Comparison of ENCODE assay signal across 17 cellular contexts in genomic region chr1:109846846-109847245, GRCh38.
DNase-seq lines count a peak whose midpoint lies in the region; ATAC-seq, FAIRE-seq and TF ChIP-seq lines count a peak whose summit lies in the region.
"Had no signal": no experiment of that assay in that cellular context is flagged by ENCODE, and none has a peak within 500 bp of the region (broad histone marks: within the 10 kb centered on the region; RNA-seq: fewer than 3 reads in every experiment).

No MANE protein-coding gene starts in this region.

- TF ChIP-seq RAD21 in K562 (CRISPR knock-in tag; conservative IDR thresholded peaks at IDR 0.05 in 1 of 2, IDR thresholded peaks at IDR 0.05 in 1 of 2): no peak

- no peak for TF ChIP-seq EP300 in K562 (IDR thresholded peaks at IDR 0.05; ENCODE audit: low read length)

- no peak overlapping the region for H3K4me3 ChIP-seq in K562
- no peak overlapping the region for H3K4me3 ChIP-seq in thyroid gland (replicated peaks in 1 of 3)
- H3K4me3 ChIP-seq: GM23248 had no signal

- H3K27me3 ChIP-seq in K562 (ENCODE audit: control insufficient read depth in 2 of 2, insufficient read depth in 2 of 2, low read length in 2 of 2) (no peaks in the 10 kb centered on the region), thyroid gland (no peaks in the 10 kb centered on the region)

- CTCF ChIA-PET in K562 (lab: Yijun Ruan, JAX; ENCODE audit: low intra/inter-chr PET ratio): no interaction called here

- TF ChIP-seq POLR2A in K562 (conservative IDR thresholded peaks at IDR 0.05) (no peak), thyroid gland (IDR thresholded peaks at IDR 0.05) (no peak)

- no peak for FAIRE-seq in K562 (lab: Jason Lieb, UNC)
- FAIRE-seq: G401.6, GM12892, GM19239, H1 had no signal

- DNase-seq in K562 (ENCODE audit: extremely low read depth in 1 of 4, low spot score in 3 of 4) (no peak), nephron progenitor cell (no peak), thyroid gland (no peak), SW480 (ENCODE audit: low spot score) (no peak), nucleus accumbens (lab: John Stamatoyannopoulos, UW) (no peak)
- DNase-seq: CD4-positive, alpha-beta memory T cell; COR-L47; DMS153; DND-41; GM23248; H7; HCEC 1CT had no signal

- peaks cover 4% of the 10 kb centered on the region for H3K36me3 Mint-ChIP-seq in nephron progenitor cell (ENCODE audit: low read depth)
- H3K36me3 Mint-ChIP-seq: CD4-positive, alpha-beta memory T cell had no signal

- peaks cover 3 to 9% of the 10 kb centered on the region in 2 experiments; a peak in 3 of 5 replicates for H3K4me1 ChIP-seq in K562 (replicated peaks in 1 of 2; ENCODE audit: control insufficient read depth in 2 of 2, insufficient read depth in 2 of 2, low read length in 2 of 2)
- peaks cover 21 to 26% of the 10 kb centered on the region in 2 donors for H3K4me1 ChIP-seq in thyroid gland

- no peak for ATAC-seq in K562
- no peak for ATAC-seq in HG03521 (IDR thresholded peaks at IDR 0.05; ENCODE audit: unreplicated experiment)

- no peak overlapping the region for H2AFZ ChIP-seq in K562 (ENCODE audit: low read depth, low read length)
- H2AFZ ChIP-seq: GM23248 had no signal

- H3K9me3 ChIP-seq in K562 (replicated peaks; ENCODE audit: control insufficient read depth, insufficient read depth, low read depth, low read length): no peaks in the 10 kb centered on the region
- H3K9me3 ChIP-seq in thyroid gland: no peaks in the 10 kb centered on the region

- peak overlapping the region; percentile 40 for H3K27ac Mint-ChIP-seq in nephron progenitor cell

- no peaks in the 10 kb centered on the region for H3K79me2 ChIP-seq in K562 (ENCODE audit: control insufficient read depth, insufficient read depth, low read length)

- H4K20me1 ChIP-seq in K562 (replicated peaks; ENCODE audit: control insufficient read depth, insufficient read depth, low read length): no peaks in the 10 kb centered on the region

- intact Hi-C loops in K562 (cut with micrococcal nuclease): no loop called here
- intact Hi-C loops in thyroid gland (cut with DNase I): no loop called here

- in situ Hi-C loops in K562 (cut with MboI): no loop called here

- H3K9me3 Mint-ChIP-seq in nephron progenitor cell: peaks cover 5% of the 10 kb centered on the region

- H3K9me1 ChIP-seq in K562 (ENCODE audit: control insufficient read depth, insufficient read depth, low read length): no peaks in the 10 kb centered on the region

- H3K4me3 Mint-ChIP-seq in nephron progenitor cell: no peak overlapping the region
- H3K4me3 Mint-ChIP-seq: CD4-positive, alpha-beta memory T cell had no signal

- peaks cover 10% of the 10 kb centered on the region for H3K27me3 Mint-ChIP-seq in nephron progenitor cell (ENCODE audit: low read depth, poor library complexity)
- H3K27me3 Mint-ChIP-seq: CD4-positive, alpha-beta memory T cell had no signal

- H3K9ac ChIP-seq in K562 (ENCODE audit: insufficient read depth in 1 of 2, low read depth in 2 of 2, low read length in 2 of 2): no peak overlapping the region
- H3K9ac ChIP-seq: GM23248 had no signal

- POLR2A ChIA-PET in K562 (lab: Yijun Ruan, JAX): interaction anchor here (0.6 to 1.7 kb wide), 2 partner anchors 11 to 73 kb away, joined by 5 read pairs; no protein-coding TSS in a partner anchor

- TF ChIP-seq CTCF in K562 (IDR thresholded peaks at IDR 0.05 in 2 of 3, conservative IDR thresholded peaks at IDR 0.05 in 1 of 3; ENCODE audit: insufficient read depth in 2 of 3, low read depth in 1 of 3, low read length in 3 of 3): no peak
- TF ChIP-seq CTCF in nephron progenitor cell (IDR thresholded peaks at IDR 0.05): no peak
- TF ChIP-seq CTCF in thyroid gland (IDR thresholded peaks at IDR 0.05): no peak

- BruUV-seq in K562 (replicated peaks; lab: Mats Ljungman, UMichigan): no TSS peak

- WGBS in K562 (ENCODE audit: insufficient coverage, low coverage, missing lambda C conversion rate): 52% methylated on average over 4 of the region's 4 CpGs
- WGBS in thyroid gland, 2 donors: 86 to 89% methylated on average over 4 of the region's 4 CpGs

- peaks cover 45% of the 10 kb centered on the region for H3K4me1 Mint-ChIP-seq in nephron progenitor cell

- H3K4me2 ChIP-seq in K562 (ENCODE audit: insufficient read depth, low read length): no peak overlapping the region

- H3K36me3 ChIP-seq in K562 (ENCODE audit: control insufficient read depth, insufficient read depth, low read length): no peaks in the 10 kb centered on the region
- H3K36me3 ChIP-seq in thyroid gland: no peaks in the 10 kb centered on the region

- no peak overlapping the region for H3K27ac ChIP-seq in K562 (ENCODE audit: extremely low read depth, low read depth, low read length)
- H3K27ac ChIP-seq in thyroid gland: peak overlapping the region; percentile 65 to 77 (median 70)
- H3K27ac ChIP-seq: GM23248 had no signal

TF ChIP-seq in K562, 482 proteins besides CTCF, POLR2A, EP300 and RAD21:
- TF ChIP-seq CEBPB (tag; IDR thresholded peaks at IDR 0.05) (peak; percentile 27), RUNX1 (IDR thresholded peaks at IDR 0.05; ENCODE audit: low read depth) (no peak)
